ENCODE assay signal across 1 cellular context in the genomic region with DNA sequence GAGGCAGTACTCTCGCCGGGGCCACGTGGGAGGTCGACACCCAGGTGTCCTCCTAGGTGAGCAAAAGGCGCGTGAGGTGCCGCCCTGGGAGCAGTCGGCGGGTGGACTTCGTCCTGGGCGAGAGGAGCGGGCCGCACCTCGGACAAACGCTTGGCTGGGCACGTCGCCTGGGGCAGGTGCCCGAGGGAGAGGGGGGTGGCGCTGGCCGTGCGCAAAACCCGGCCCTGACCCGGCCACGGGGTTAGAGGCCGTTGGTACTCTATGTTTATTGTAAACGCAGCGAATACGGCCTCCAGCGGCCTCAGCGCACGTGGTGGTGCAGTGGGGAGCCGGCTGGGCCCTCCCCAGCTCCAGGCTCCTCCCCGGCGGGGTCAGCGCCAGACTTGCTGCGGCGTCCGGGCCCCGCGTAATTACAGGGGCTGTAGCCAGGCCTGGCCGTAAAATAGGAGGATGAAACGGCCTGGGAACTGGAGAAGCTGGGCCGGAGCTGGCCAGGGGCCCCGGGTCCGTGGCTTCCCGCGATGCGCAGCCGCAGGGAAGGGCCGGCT.
A peak's percentile ranks its signal among the peaks of the same experiment; 100 is the strongest.
TF ChIP-seq lines count a peak whose summit lies in the region.

No MANE protein-coding gene starts in this region.

TF ChIP-seq in HEK293, 187 proteins besides CTCF, POLR2A, EP300 and RAD21 (continued from another document):
- TF ChIP-seq, protein P1, sequence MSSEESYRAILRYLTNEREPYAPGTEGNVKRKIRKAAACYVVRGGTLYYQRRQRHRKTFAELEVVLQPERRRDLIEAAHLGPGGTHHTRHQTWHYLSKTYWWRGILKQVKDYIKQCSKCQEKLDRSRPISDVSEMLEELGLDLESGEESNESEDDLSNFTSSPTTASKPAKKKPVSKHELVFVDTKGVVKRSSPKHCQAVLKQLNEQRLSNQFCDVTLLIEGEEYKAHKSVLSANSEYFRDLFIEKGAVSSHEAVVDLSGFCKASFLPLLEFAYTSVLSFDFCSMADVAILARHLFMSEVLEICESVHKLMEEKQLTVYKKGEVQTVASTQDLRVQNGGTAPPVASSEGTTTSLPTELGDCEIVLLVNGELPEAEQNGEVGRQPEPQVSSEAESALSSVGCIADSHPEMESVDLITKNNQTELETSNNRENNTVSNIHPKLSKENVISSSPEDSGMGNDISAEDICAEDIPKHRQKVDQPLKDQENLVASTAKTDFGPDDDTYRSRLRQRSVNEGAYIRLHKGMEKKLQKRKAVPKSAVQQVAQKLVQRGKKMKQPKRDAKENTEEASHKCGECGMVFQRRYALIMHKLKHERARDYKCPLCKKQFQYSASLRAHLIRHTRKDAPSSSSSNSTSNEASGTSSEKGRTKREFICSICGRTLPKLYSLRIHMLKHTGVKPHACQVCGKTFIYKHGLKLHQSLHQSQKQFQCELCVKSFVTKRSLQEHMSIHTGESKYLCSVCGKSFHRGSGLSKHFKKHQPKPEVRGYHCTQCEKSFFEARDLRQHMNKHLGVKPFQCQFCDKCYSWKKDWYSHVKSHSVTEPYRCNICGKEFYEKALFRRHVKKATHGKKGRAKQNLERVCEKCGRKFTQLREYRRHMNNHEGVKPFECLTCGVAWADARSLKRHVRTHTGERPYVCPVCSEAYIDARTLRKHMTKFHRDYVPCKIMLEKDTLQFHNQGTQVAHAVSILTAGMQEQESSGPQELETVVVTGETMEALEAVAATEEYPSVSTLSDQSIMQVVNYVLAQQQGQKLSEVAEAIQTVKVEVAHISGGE (tag by site-specific recombination; conservative IDR thresholded peaks at IDR 0.05; ENCODE audit: low read depth), result no peak
- 0 out of 2 replicates have a peak, but pooled peaks have one; percentile 16 for TF ChIP-seq TRIM28 (IDR thresholded peaks at IDR 0.05; ENCODE audit: borderline replicate concordance, low read length)
- TF ChIP-seq, protein P2, sequence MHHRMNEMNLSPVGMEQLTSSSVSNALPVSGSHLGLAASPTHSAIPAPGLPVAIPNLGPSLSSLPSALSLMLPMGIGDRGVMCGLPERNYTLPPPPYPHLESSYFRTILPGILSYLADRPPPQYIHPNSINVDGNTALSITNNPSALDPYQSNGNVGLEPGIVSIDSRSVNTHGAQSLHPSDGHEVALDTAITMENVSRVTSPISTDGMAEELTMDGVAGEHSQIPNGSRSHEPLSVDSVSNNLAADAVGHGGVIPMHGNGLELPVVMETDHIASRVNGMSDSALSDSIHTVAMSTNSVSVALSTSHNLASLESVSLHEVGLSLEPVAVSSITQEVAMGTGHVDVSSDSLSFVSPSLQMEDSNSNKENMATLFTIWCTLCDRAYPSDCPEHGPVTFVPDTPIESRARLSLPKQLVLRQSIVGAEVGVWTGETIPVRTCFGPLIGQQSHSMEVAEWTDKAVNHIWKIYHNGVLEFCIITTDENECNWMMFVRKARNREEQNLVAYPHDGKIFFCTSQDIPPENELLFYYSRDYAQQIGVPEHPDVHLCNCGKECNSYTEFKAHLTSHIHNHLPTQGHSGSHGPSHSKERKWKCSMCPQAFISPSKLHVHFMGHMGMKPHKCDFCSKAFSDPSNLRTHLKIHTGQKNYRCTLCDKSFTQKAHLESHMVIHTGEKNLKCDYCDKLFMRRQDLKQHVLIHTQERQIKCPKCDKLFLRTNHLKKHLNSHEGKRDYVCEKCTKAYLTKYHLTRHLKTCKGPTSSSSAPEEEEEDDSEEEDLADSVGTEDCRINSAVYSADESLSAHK (tag by site-specific recombination; IDR thresholded peaks at IDR 0.05), result 0 out of 2 replicates have a peak, but pooled peaks have one; percentile 6
- TF ChIP-seq ZXDB (tag by site-specific recombination; IDR thresholded peaks at IDR 0.05), result peak; percentile 53; the same call in 1 of the 2 replicates
- TF ChIP-seq GLIS1 (tag by site-specific recombination; IDR thresholded peaks at IDR 0.05), result peak; percentile 93
- 0 out of 2 replicates have a peak, but pooled peaks have one; percentile 24 for TF ChIP-seq HIC1 (tag by site-specific recombination; IDR thresholded peaks at IDR 0.05)
- no peak for TF ChIP-seq HOXA7 (CRISPR knock-in tag; IDR thresholded peaks at IDR 0.05; ENCODE audit: borderline replicate concordance)
- peak; percentile 21 for TF ChIP-seq SETDB1 (IDR thresholded peaks at IDR 0.05; ENCODE audit: insufficient read length, low read length)
- no peak for TF ChIP-seq YY1 (tag by site-specific recombination; IDR thresholded peaks at IDR 0.05)
